9 cellular contexts compared by ENCODE assay signal in the genomic region with DNA sequence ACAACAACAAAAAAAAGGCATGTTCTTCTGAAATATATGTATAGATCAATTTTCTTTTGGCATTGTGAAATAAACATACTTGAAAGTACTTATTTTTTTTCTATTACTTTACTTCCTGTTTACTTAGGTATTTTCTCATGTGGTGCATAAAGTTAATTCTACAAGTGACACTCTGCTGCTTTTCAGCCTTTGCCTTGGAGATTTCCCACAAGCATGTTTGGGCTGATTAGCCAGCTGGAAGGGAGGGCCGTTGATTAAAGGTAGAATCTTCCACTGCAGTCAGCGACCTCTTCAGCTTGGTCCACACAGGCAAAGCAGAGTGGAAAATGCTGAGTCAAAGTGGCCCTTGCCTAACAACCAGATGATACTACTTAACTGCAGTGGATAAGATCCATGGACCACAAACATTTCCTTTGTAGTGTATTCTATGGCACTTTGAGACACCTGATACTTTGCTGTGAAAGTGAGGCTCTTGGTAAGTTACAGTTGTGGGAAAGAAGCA.
DNase-seq lines count a peak whose midpoint lies in the region; ATAC-seq and TF ChIP-seq lines count a peak whose summit lies in the region.
"Had no signal": no experiment of that assay in that cellular context is flagged by ENCODE, and none has a peak within 500 bp of the region (broad histone marks: within the 10 kb centered on the region; RNA-seq: fewer than 3 reads in every experiment).

No MANE protein-coding gene starts in this region.

- no peaks in the 10 kb centered on the region for H3K36me3 Mint-ChIP-seq in natural killer cell treated with Interleukin-12 subunit alpha and Interleukin-12 subunit beta and Interleukin-15 and Interleukin-18, amount 100 ng/mL, for 72 hours
- no peaks in the 10 kb centered on the region for H3K36me3 Mint-ChIP-seq in natural killer cell
- H3K36me3 Mint-ChIP-seq: activated naive CD4-positive, alpha-beta T cell treated with anti-CD3 and anti-CD28 coated beads, Interleukin-2, amount 50 U/mL, for 72 hours had no signal

- no peaks in the 10 kb centered on the region for H3K27me3 Mint-ChIP-seq in natural killer cell treated with Interleukin-12 subunit alpha and Interleukin-12 subunit beta and Interleukin-15 and Interleukin-18, amount 100 ng/mL, for 72 hours
- H3K27me3 Mint-ChIP-seq in natural killer cell (ENCODE audit: low read depth in 2 of 2) = no peaks in the 10 kb centered on the region

- peaks cover 6 to 13% of the 10 kb centered on the region in 2 donors for H3K4me1 Mint-ChIP-seq in natural killer cell treated with Interleukin-12 subunit alpha and Interleukin-12 subunit beta and Interleukin-15 and Interleukin-18, amount 100 ng/mL, for 72 hours (ENCODE audit: low read depth in 2 of 2)
- H3K4me1 Mint-ChIP-seq in natural killer cell = peaks cover 15 to 16% of the 10 kb centered on the region in 2 donors

- no peak for TF ChIP-seq CTCF in natural killer cell (IDR thresholded peaks at IDR 0.05)

- no peak overlapping the region for H3K27ac Mint-ChIP-seq in natural killer cell treated with Interleukin-12 subunit alpha and Interleukin-12 subunit beta and Interleukin-15 and Interleukin-18, amount 100 ng/mL, for 72 hours
- peak overlapping the region in 1 of 2 donors; percentile 5 for H3K27ac Mint-ChIP-seq in natural killer cell
- H3K27ac Mint-ChIP-seq: activated naive CD4-positive, alpha-beta T cell treated with anti-CD3 and anti-CD28 coated beads, Interleukin-2, amount 50 U/mL, for 72 hours had no signal

- no peak overlapping the region for H3K4me3 Mint-ChIP-seq in natural killer cell treated with Interleukin-12 subunit alpha and Interleukin-12 subunit beta and Interleukin-15 and Interleukin-18, amount 100 ng/mL, for 72 hours
- no peak overlapping the region for H3K4me3 Mint-ChIP-seq in natural killer cell

- ATAC-seq in natural killer cell treated with Interleukin-12 subunit alpha and Interleukin-12 subunit beta and Interleukin-15 and Interleukin-18, amount 100 ng/mL, for 72 hours = peak; percentile 48 to 57
- no peak for ATAC-seq in natural killer cell
- ATAC-seq in HG02981 (IDR thresholded peaks at IDR 0.05; ENCODE audit: unreplicated experiment) = peak; percentile 81

- DNase-seq in natural killer cell treated with Interleukin-12 subunit alpha and Interleukin-12 subunit beta and Interleukin-15 and Interleukin-18, amount 100 ng/mL, for 72 hours (ENCODE audit: low spot score) = no peak
- no peak for DNase-seq in natural killer cell
- peak; percentile 51 for DNase-seq in RPMI8226
- peak; percentile 86 for DNase-seq in islet precursor cell
- DNase-seq in activated CD4-positive, alpha-beta T cell treated with anti-CD3 and anti-CD28 coated beads for 48 hours = no peak
- no peak for DNase-seq in SKM-1 (lab: John Stamatoyannopoulos, UW; ENCODE audit: unreplicated experiment)
- no peak for DNase-seq in NCI-H345 (lab: John Stamatoyannopoulos, UW)

- intact Hi-C loops in natural killer cell (cut with micrococcal nuclease) = loop anchor here (10.0 kb wide), 1 partner anchor 178 kb away; a partner anchor contains a TSS

- H3K9me3 Mint-ChIP-seq in natural killer cell treated with Interleukin-12 subunit alpha and Interleukin-12 subunit beta and Interleukin-15 and Interleukin-18, amount 100 ng/mL, for 72 hours = no peaks in the 10 kb centered on the region
- H3K9me3 Mint-ChIP-seq in natural killer cell = peaks cover 0 to 2% of the 10 kb centered on the region in 2 donors

Comparison
In these comparisons a context has a peak if more than half of its experiments do, and no peak if none do; other contexts are left out.
1. ATAC-seq: peak in natural killer cell treated with Interleukin-12 subunit alpha and Interleukin-12 subunit beta and Interleukin-15 and Interleukin-18, amount 100 ng/mL, for 72 hours (2 of 2) and HG02981 (single experiment); none in natural killer cell (0 of 3).
2. DNase-seq: peak in RPMI8226 (single experiment) and islet precursor cell (single experiment); none in natural killer cell treated with Interleukin-12 subunit alpha and Interleukin-12 subunit beta and Interleukin-15 and Interleukin-18, amount 100 ng/mL, for 72 hours (single experiment), natural killer cell (single experiment), activated CD4-positive, alpha-beta T cell treated with anti-CD3 and anti-CD28 coated beads for 48 hours (single experiment), SKM-1 (single experiment) and NCI-H345 (single experiment).